8 cellular contexts compared by ENCODE assay signal in the genomic region with DNA sequence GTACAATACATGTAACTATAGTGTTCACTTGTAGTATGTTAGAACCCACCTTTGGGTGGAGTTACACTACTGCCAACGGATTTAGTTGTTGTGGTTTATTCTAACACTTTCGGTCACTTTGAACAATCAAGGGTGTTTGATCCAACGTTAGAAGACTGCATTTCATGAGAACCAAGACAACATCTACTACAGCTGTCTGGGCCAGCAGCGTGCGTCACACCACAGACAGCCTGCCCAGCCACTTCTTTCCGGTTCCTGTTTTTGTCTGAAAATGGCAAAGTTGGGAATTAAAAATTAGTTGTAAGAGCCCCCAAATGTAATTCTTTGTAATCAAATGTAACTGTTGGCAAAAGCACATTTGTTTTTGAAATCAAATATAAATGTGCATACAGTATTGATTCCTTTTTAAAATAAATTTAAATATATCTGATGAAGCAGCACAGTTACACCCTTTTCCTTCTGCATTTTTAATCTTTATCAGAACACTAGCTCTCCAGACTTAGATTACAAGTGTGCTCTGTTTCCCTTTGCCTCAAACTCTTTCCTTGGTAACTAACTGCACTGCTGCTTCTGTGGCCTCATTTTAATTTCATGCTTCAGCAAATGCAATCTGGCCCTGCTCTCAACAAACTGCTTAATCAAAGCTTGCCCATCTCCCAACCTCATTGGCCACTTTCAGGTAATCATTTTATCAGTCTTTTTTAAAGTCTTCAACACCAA.
DNase-seq lines count a peak whose midpoint lies in the region; ATAC-seq, FAIRE-seq and TF ChIP-seq lines count a peak whose summit lies in the region.

No MANE protein-coding gene starts in this region.

- no peak for FAIRE-seq in D721Med (lab: Jason Lieb, UNC)

- H3K4me1 Mint-ChIP-seq in activated T-helper 2 cell treated with anti-CD3 and anti-CD28 coated beads, Interferon-gamma antibody, Interleukin-2, Interleukin-4, amounts not matched to agents 10 μg/mL and 5 μg/mL and 100 μg/mL, durations not matched to agents 14 hours and 24 hours and 36 hours (ENCODE audit: low read depth), result peaks cover 60% of the 10 kb centered on the region
- peaks cover 31 to 44% of the 10 kb centered on the region in 2 donors for H3K4me1 Mint-ChIP-seq in stimulated activated naive B cell treated with anti-CD40 and anti-IgM and Interleukin-4, amounts not matched to agents 10 μg/mL and 1 μg/mL and 100 μg/mL, for 72 hours

- no peaks in the 10 kb centered on the region for H3K9me3 ChIP-seq in DOHH2 (ENCODE audit: control insufficient read depth, insufficient read depth, low read length)

- H3K4me3 Mint-ChIP-seq in activated T-helper 2 cell treated with anti-CD3 and anti-CD28 coated beads, Interferon-gamma antibody, Interleukin-2, Interleukin-4, amounts not matched to agents 10 μg/mL and 5 μg/mL and 100 μg/mL, durations not matched to agents 14 hours and 24 hours and 36 hours (ENCODE audit: low read depth), result peak overlapping the region; percentile 58
- H3K4me3 Mint-ChIP-seq in stimulated activated naive B cell treated with anti-CD40 and anti-IgM and Interleukin-4, amounts not matched to agents 10 μg/mL and 1 μg/mL and 100 μg/mL, for 72 hours, result peak overlapping the region; percentile 44 to 55

- no peaks in the 10 kb centered on the region for H3K79me2 ChIP-seq in DOHH2 (ENCODE audit: control insufficient read depth, low read length)

- no peaks in the 10 kb centered on the region for H3K27me3 Mint-ChIP-seq in activated T-helper 2 cell treated with anti-CD3 and anti-CD28 coated beads, Interferon-gamma antibody, Interleukin-2, Interleukin-4, amounts not matched to agents 10 μg/mL and 5 μg/mL and 100 μg/mL, durations not matched to agents 14 hours and 24 hours and 36 hours (ENCODE audit: low read depth)
- H3K27me3 Mint-ChIP-seq in stimulated activated naive B cell treated with anti-CD40 and anti-IgM and Interleukin-4, amounts not matched to agents 10 μg/mL and 1 μg/mL and 100 μg/mL, for 72 hours, result no peaks in the 10 kb centered on the region

- ATAC-seq in GM21737 (IDR thresholded peaks at IDR 0.05; ENCODE audit: unreplicated experiment), result peak; percentile 96
- peak; percentile 99 to 100 for ATAC-seq in stimulated activated naive B cell treated with anti-CD40 and anti-IgM and Interleukin-4, amounts not matched to agents 10 μg/mL and 1 μg/mL and 100 μg/mL, for 72 hours (replicated peaks)

- peak overlapping the region; percentile 55 for H3K4me2 ChIP-seq in DOHH2 (ENCODE audit: low read length)

- intact Hi-C loops in activated T-helper 2 cell treated with anti-CD3 and anti-CD28 coated beads, Interferon-gamma antibody, Interleukin-2, Interleukin-4, amounts not matched to agents 10 μg/mL and 5 μg/mL and 100 μg/mL, durations not matched to agents 14 hours and 24 hours and 36 hours (cut with micrococcal nuclease), result loop anchor here (1.0 kb wide), 1 partner anchor 9 kb away; no protein-coding TSS in a partner anchor

- H3K9me3 Mint-ChIP-seq in activated T-helper 2 cell treated with anti-CD3 and anti-CD28 coated beads, Interferon-gamma antibody, Interleukin-2, Interleukin-4, amounts not matched to agents 10 μg/mL and 5 μg/mL and 100 μg/mL, durations not matched to agents 14 hours and 24 hours and 36 hours, result peaks cover 25% of the 10 kb centered on the region
- H3K9me3 Mint-ChIP-seq in stimulated activated naive B cell treated with anti-CD40 and anti-IgM and Interleukin-4, amounts not matched to agents 10 μg/mL and 1 μg/mL and 100 μg/mL, for 72 hours, result peaks cover 0 to 2% of the 10 kb centered on the region in 2 donors

- no peaks in the 10 kb centered on the region for H3K36me3 ChIP-seq in DOHH2 (ENCODE audit: control insufficient read depth, low read length)

- DNase-seq in NCI-H446 (lab: John Stamatoyannopoulos, UW) (peak; percentile 31 to 62), medulla oblongata (ENCODE audit: extremely low spot score) (peak; percentile 37), foreskin fibroblast (no peak), D721Med (ENCODE audit: insufficient read length, low spot score) (no peak)
- peak; percentile 68 for DNase-seq in activated T-helper 2 cell treated with anti-CD3 and anti-CD28 coated beads, Interferon-gamma antibody, Interleukin-2, Interleukin-4, amounts not matched to agents 10 μg/mL and 5 μg/mL and 100 μg/mL, durations not matched to agents 14 hours and 24 hours and 36 hours (ENCODE audit: low spot score)
- DNase-seq in stimulated activated naive B cell treated with anti-CD40 and anti-IgM and Interleukin-4, amounts not matched to agents 10 μg/mL and 1 μg/mL and 100 μg/mL, for 72 hours, result peak; percentile 63

- no peak for TF ChIP-seq CTCF in DOHH2 (IDR thresholded peaks at IDR 0.05; ENCODE audit: low read depth, low read length, poor library complexity, severe bottlenecking)
- no peak for TF ChIP-seq CTCF in foreskin fibroblast (IDR thresholded peaks at IDR 0.05; ENCODE audit: low read depth, low read length)
- no peak for TF ChIP-seq CTCF in D721Med (IDR thresholded peaks at IDR 0.05; ENCODE audit: insufficient read depth, missing control alignments)

- H3K9me2 ChIP-seq in DOHH2 (replicated peaks; ENCODE audit: control insufficient read depth, low read length), result peaks cover 3% of the 10 kb centered on the region; the same call in 1 of the 2 replicates

- H3K36me3 Mint-ChIP-seq in activated T-helper 2 cell treated with anti-CD3 and anti-CD28 coated beads, Interferon-gamma antibody, Interleukin-2, Interleukin-4, amounts not matched to agents 10 μg/mL and 5 μg/mL and 100 μg/mL, durations not matched to agents 14 hours and 24 hours and 36 hours (ENCODE audit: low read depth), result peaks cover 44% of the 10 kb centered on the region
- H3K36me3 Mint-ChIP-seq in stimulated activated naive B cell treated with anti-CD40 and anti-IgM and Interleukin-4, amounts not matched to agents 10 μg/mL and 1 μg/mL and 100 μg/mL, for 72 hours, result peaks cover 0 to 4% of the 10 kb centered on the region in 2 donors

- H3K4me3 ChIP-seq in DOHH2 (ENCODE audit: low read length) (peak overlapping the region; percentile 48), foreskin fibroblast (ENCODE audit: low read depth in 1 of 2, low read length in 2 of 2) (no peak overlapping the region)

- H3K27me3 ChIP-seq in DOHH2 (ENCODE audit: control insufficient read depth, low read length), result no peaks in the 10 kb centered on the region

- H3K27ac Mint-ChIP-seq in activated T-helper 2 cell treated with anti-CD3 and anti-CD28 coated beads, Interferon-gamma antibody, Interleukin-2, Interleukin-4, amounts not matched to agents 10 μg/mL and 5 μg/mL and 100 μg/mL, durations not matched to agents 14 hours and 24 hours and 36 hours, result peak overlapping the region; percentile 89
- peak overlapping the region; percentile 90 for H3K27ac Mint-ChIP-seq in stimulated activated naive B cell treated with anti-CD40 and anti-IgM and Interleukin-4, amounts not matched to agents 10 μg/mL and 1 μg/mL and 100 μg/mL, for 72 hours

- no peaks in the 10 kb centered on the region for H3F3A ChIP-seq in DOHH2 (ENCODE audit: control insufficient read depth, insufficient read depth)

- H3K27ac ChIP-seq in DOHH2 (ENCODE audit: low read depth, low read length), result peak overlapping the region; percentile 67

- no peaks in the 10 kb centered on the region for H4K20me1 ChIP-seq in DOHH2 (ENCODE audit: control insufficient read depth, insufficient read depth, low read depth, low read length)

- peaks cover 26% of the 10 kb centered on the region for H3K4me1 ChIP-seq in DOHH2 (ENCODE audit: control insufficient read depth, low read length)

Comparison
In these comparisons a context has a peak if more than half of its experiments do, and no peak if none do; other contexts are left out.
1. DNase-seq: peak in NCI-H446 (2 of 2), activated T-helper 2 cell treated with anti-CD3 and anti-CD28 coated beads, Interferon-gamma antibody, Interleukin-2, Interleukin-4, amounts not matched to agents 10 μg/mL and 5 μg/mL and 100 μg/mL, durations not matched to agents 14 hours and 24 hours and 36 hours (single experiment), medulla oblongata (single experiment) and stimulated activated naive B cell treated with anti-CD40 and anti-IgM and Interleukin-4, amounts not matched to agents 10 μg/mL and 1 μg/mL and 100 μg/mL, for 72 hours (single experiment); none in foreskin fibroblast (0 of 2) and D721Med (single experiment).